11 cellular contexts compared by ENCODE assay signal in the genomic region with DNA sequence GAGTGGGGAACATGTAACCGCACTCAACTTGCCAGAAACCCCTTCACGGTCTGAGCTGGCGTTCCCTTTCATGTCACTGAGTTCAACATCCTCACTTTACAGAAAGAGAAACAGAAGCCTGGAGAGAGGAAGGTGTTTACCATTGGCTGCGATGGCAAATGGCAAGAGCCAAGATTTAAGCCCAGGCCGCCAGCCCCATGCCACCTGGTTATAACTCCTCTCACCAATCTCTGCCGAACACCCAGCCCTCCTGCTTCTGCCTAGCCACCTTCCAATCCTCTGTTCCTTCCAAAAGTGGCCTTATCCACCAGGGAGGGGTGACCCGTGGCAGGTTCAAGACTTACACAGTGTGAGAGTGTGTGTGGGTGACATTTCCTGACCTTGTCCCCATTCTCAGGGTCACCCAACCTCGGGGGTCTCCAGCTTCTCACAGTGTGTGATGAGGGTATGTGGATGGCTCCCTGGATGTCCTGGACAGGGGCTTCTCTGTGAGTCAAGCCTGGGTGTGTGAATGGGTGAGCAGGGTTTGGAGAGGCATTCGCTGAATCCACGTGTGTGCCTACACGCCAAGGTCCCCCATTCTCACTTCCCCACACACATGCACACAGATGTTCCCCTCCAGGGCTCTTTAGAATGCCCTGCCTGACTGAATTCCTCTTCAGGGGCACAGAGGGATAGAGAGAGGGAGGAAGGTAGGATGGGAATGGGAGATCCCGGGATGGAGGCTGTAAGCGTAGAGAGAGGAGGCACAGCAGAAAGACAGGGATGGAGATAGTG. TPM values are rescaled to one million over a fixed set of nuclear protein-coding genes. Genes with fewer than 3 reads are reported as not detected.
A peak's percentile ranks its signal among the peaks of the same experiment; 100 is the strongest.
DNase-seq lines count a peak whose midpoint lies in the region; ATAC-seq, FAIRE-seq and TF ChIP-seq lines count a peak whose summit lies in the region.
"Had no signal": no experiment of that assay in that cellular context is flagged by ENCODE, and none has a peak within 500 bp of the region (broad histone marks: within the 10 kb centered on the region; RNA-seq: fewer than 3 reads in every experiment).

No MANE protein-coding gene starts in this region.

- intact Hi-C loops in K562 (cut with micrococcal nuclease) = no loop called here

- H3K79me2 ChIP-seq in K562 (ENCODE audit: control insufficient read depth, insufficient read depth, low read length) = no peaks in the 10 kb centered on the region

- H3K4me3 ChIP-seq in BLaER1 treated with 17β-estradiol and CSF1 and Interleukin-3, amounts not matched to agents 10 nM and 100 nM = peak overlapping the region in 9 of 10 experiments; percentile 61 to 83 (median 71); a peak in 15 of 20 replicates
- H3K4me3 ChIP-seq in HAP-1 = peak overlapping the region; percentile 37
- no peak overlapping the region for H3K4me3 ChIP-seq in K562

- no peak for TF ChIP-seq RAD21 in K562 (CRISPR knock-in tag; conservative IDR thresholded peaks at IDR 0.05 in 1 of 2, IDR thresholded peaks at IDR 0.05 in 1 of 2)

- 42% methylated on average over 9 of the region's 13 CpGs for WGBS in K562 (ENCODE audit: insufficient coverage, low coverage, missing lambda C conversion rate)

- TF ChIP-seq EP300 in K562 (IDR thresholded peaks at IDR 0.05; ENCODE audit: low read length) = no peak

- peak overlapping the region; percentile 84 to 100 (median 99) for H3K4me2 ChIP-seq in BLaER1 treated with 17β-estradiol and CSF1 and Interleukin-3, amounts not matched to agents 10 nM and 100 nM
- peak overlapping the region; percentile 66 for H3K4me2 ChIP-seq in K562 (ENCODE audit: insufficient read depth, low read length)

- H3K27me3 ChIP-seq in BLaER1 treated with 17β-estradiol and CSF1 and Interleukin-3, amounts not matched to agents 10 nM and 100 nM = peaks cover 0 to 18% (median 9%) of the 10 kb centered on the region in 11 experiments; a peak in 15 of 22 replicates
- H3K27me3 ChIP-seq in HAP-1 (ENCODE audit: low read depth) (no peaks in the 10 kb centered on the region), K562 (ENCODE audit: control insufficient read depth in 2 of 2, insufficient read depth in 2 of 2, low read length in 2 of 2) (peaks cover 9% of the 10 kb centered on the region in 2 experiments)
- H3K27me3 ChIP-seq: thyroid gland had no signal

- FAIRE-seq in K562 (lab: Jason Lieb, UNC) (no peak), urothelium cell line (lab: Jason Lieb, UNC) (no peak)

- TF ChIP-seq POLR2A in K562 (conservative IDR thresholded peaks at IDR 0.05) = no peak

- no peaks in the 10 kb centered on the region for H3K9me3 Mint-ChIP-seq in mesothelial cell of epicardium

- POLR2A ChIA-PET in K562 (lab: Yijun Ruan, JAX) = no interaction called here

- ATAC-seq in K562 (no peak), HG02642 (IDR thresholded peaks at IDR 0.05; ENCODE audit: poor library complexity, unreplicated experiment) (no peak), HG02623 (IDR thresholded peaks at IDR 0.05; ENCODE audit: unreplicated experiment) (no peak)

- TSS peak; percentile 72 for BruUV-seq in K562 (replicated peaks; lab: Mats Ljungman, UMichigan)

- peak overlapping the region in 9 of 11 experiments; percentile 75 to 92 (median 79); a peak in 13 of 22 replicates for H3K9ac ChIP-seq in BLaER1 treated with 17β-estradiol and CSF1 and Interleukin-3, amounts not matched to agents 10 nM and 100 nM
- peak overlapping the region in 1 of 2 experiments; percentile 59; a peak in 1 of 4 replicates for H3K9ac ChIP-seq in K562 (ENCODE audit: insufficient read depth in 1 of 2, low read depth in 2 of 2, low read length in 2 of 2)

- H3K9me3 ChIP-seq in BLaER1 treated with 17β-estradiol and CSF1 and Interleukin-3, amounts not matched to agents 10 nM and 100 nM (replicated peaks in 1 of 11) = no peaks in the 10 kb centered on the region
- H3K9me3 ChIP-seq in HAP-1 = no peaks in the 10 kb centered on the region
- no peaks in the 10 kb centered on the region for H3K9me3 ChIP-seq in K562 (replicated peaks; ENCODE audit: control insufficient read depth, insufficient read depth, low read depth, low read length)
- H3K9me3 ChIP-seq: SJCRH30, thyroid gland had no signal

- H3K4me1 ChIP-seq in BLaER1 treated with 17β-estradiol and CSF1 and Interleukin-3, amounts not matched to agents 10 nM and 100 nM = peaks cover 38 to 66% (median 59%) of the 10 kb centered on the region in 10 experiments
- H3K4me1 ChIP-seq in HAP-1 (peaks cover 7% of the 10 kb centered on the region), K562 (replicated peaks in 1 of 2; ENCODE audit: control insufficient read depth in 2 of 2, insufficient read depth in 2 of 2, low read length in 2 of 2) (peaks cover 18 to 34% of the 10 kb centered on the region in 2 experiments; a peak in 4 of 5 replicates)
- H3K4me1 ChIP-seq: SJCRH30 had no signal

- peak overlapping the region in 3 of 11 experiments; percentile 72 to 81 (median 75); a peak in 4 of 22 replicates for H3K27ac ChIP-seq in BLaER1 treated with 17β-estradiol and CSF1 and Interleukin-3, amounts not matched to agents 10 nM and 100 nM
- H3K27ac ChIP-seq in K562 (ENCODE audit: extremely low read depth, low read depth, low read length) = no peak overlapping the region
- H3K27ac ChIP-seq: SJCRH30, thyroid gland had no signal

- H3K36me3 ChIP-seq in BLaER1 treated with 17β-estradiol and CSF1 and Interleukin-3, amounts not matched to agents 10 nM and 100 nM = no peaks in the 10 kb centered on the region
- H3K36me3 ChIP-seq in HAP-1 (replicated peaks) = no peaks in the 10 kb centered on the region
- no peaks in the 10 kb centered on the region for H3K36me3 ChIP-seq in K562 (ENCODE audit: control insufficient read depth, insufficient read depth, low read length)
- H3K36me3 ChIP-seq: SJCRH30, thyroid gland had no signal

- no peak overlapping the region for H2AFZ ChIP-seq in K562 (ENCODE audit: low read depth, low read length)

- no peaks in the 10 kb centered on the region for H3K9me1 ChIP-seq in K562 (ENCODE audit: control insufficient read depth, insufficient read depth, low read length)

- in situ Hi-C loops in HAP-1 (cut with MboI; ENCODE audit: low sequenced_read_pairs) = no loop called here
- in situ Hi-C loops in K562 (cut with MboI) = no loop called here

- H3K4me1 Mint-ChIP-seq in mesothelial cell of epicardium = peaks cover 35% of the 10 kb centered on the region

- peak overlapping the region; percentile 87 for H3K4me3 Mint-ChIP-seq in mesothelial cell of epicardium

- DNase-seq in HAP-1 (ENCODE audit: low spot score in 2 of 2) (no peak), K562 (ENCODE audit: extremely low read depth in 1 of 4, low spot score in 3 of 4) (no peak), mesothelial cell of epicardium (ENCODE audit: low spot score in 2 of 2, unreplicated experiment in 2 of 2) (no peak), NCI-H345 (lab: John Stamatoyannopoulos, UW) (no peak), urothelium cell line (ENCODE audit: low spot score) (no peak)
- DNase-seq: NCI-H2029, SJCRH30, thyroid gland had no signal

- CTCF ChIA-PET in K562 (lab: Yijun Ruan, JAX; ENCODE audit: low intra/inter-chr PET ratio) = no interaction called here

- H3K27me3 Mint-ChIP-seq in mesothelial cell of epicardium (ENCODE audit: low read depth) = peaks cover 33% of the 10 kb centered on the region

- TF ChIP-seq CTCF in K562 (IDR thresholded peaks at IDR 0.05 in 2 of 3, conservative IDR thresholded peaks at IDR 0.05 in 1 of 3; ENCODE audit: insufficient read depth in 2 of 3, low read depth in 1 of 3, low read length in 3 of 3) (no peak), mesothelial cell of epicardium (IDR thresholded peaks at IDR 0.05; ENCODE audit: unreplicated experiment) (no peak)

- peaks cover 0 to 5% (median 0%) of the 10 kb centered on the region in 11 experiments; a peak in 1 of 22 replicates for H4K20me1 ChIP-seq in BLaER1 treated with 17β-estradiol and CSF1 and Interleukin-3, amounts not matched to agents 10 nM and 100 nM
- no peaks in the 10 kb centered on the region for H4K20me1 ChIP-seq in K562 (replicated peaks; ENCODE audit: control insufficient read depth, insufficient read depth, low read length)

- H3K36me3 Mint-ChIP-seq in mesothelial cell of epicardium = peaks cover under 1% of the 10 kb centered on the region

- H3K27ac Mint-ChIP-seq in mesothelial cell of epicardium = peak overlapping the region; percentile 13

RNA-seq across cellular contexts. Expression of a gene that starts 1.2 kb away (rescaled TPM):
- total RNA-seq in K562 (2011; cell fraction: chromatin; rRNA removed; ENCODE audit: low replicate concordance) = 2.0 and 2.5 TPM in 2 replicates
- total RNA-seq in K562 (2011; cell fraction: nucleolus; rRNA removed) = 2.6 and 7.0 TPM in 2 replicates
- 0.99 and 4.5 TPM in 2 replicates for total RNA-seq in K562 (2011; cell fraction: nucleoplasm; rRNA removed)
- total RNA-seq in K562 (2014; rRNA removed) = 1.8 and 2.5 TPM in 2 replicates
- total RNA-seq in K562 (2014; rRNA removed; fragmentation: Illumina TruSeq; extraction: Trizol) = 0.61 and 0.87 TPM in 2 replicates
- total RNA-seq in K562 (2015; rRNA removed; fragmentation: Illumina TruSeq; extraction: Trizol) = 0.72 and 1.2 TPM in 2 replicates
- 1.9 and 2.3 TPM in 2 replicates for total RNA-seq in K562 (2021)
- polyA plus RNA-seq in K562 (2011; rRNA removed) = 1.4 and 2.1 TPM in 2 replicates
- 1.9 and 3.5 TPM in 2 replicates for polyA plus RNA-seq in K562 (2011; cell fraction: cytosol; rRNA removed)
- 1.1 and 2.4 TPM in 2 replicates for polyA plus RNA-seq in K562 (2011; cell fraction: nucleus; rRNA removed)
- polyA plus RNA-seq in K562 (2012) = 2.1 and 2.5 TPM in 2 replicates
- 1.3 and 2.2 TPM in 2 replicates for polyA plus RNA-seq in K562 (2014; fragmentation: Illumina TruSeq; extraction: Trizol)
- under 1 TPM; 0.03 to 0.13 TPM for polyA plus RNA-seq in K562 (2014; fragmentation: Nextera tagmentation; extraction: Ambion mirVana)
- 1.7 and 4.6 TPM in 2 replicates for polyA plus RNA-seq in K562 (2014; rRNA removed)
- polyA minus RNA-seq in K562 (2011; rRNA and poly(A)+ RNA removed) = 0.30 and 0.32 TPM in 2 replicates
- 0.86 and 1.5 TPM in 2 replicates for polyA minus RNA-seq in K562 (2011; cell fraction: cytosol; rRNA and poly(A)+ RNA removed)
- 0.54 and 0.89 TPM in 2 replicates for polyA minus RNA-seq in K562 (2011; cell fraction: nucleus; rRNA and poly(A)+ RNA removed)
- total RNA-seq in mesothelial cell of epicardium = 45.8 to 48.3 TPM (median 47.1 TPM) in 3 replicates

RNA-seq across cellular contexts. Expression of a gene that starts 19.0 kb away (rescaled TPM):
- total RNA-seq in K562 (2011; cell fraction: chromatin; rRNA removed; ENCODE audit: low replicate concordance) = 6.3 and 13.9 TPM in 2 replicates
- total RNA-seq in K562 (2011; cell fraction: nucleolus; rRNA removed) = 8.6 and 12.7 TPM in 2 replicates
- total RNA-seq in K562 (2011; cell fraction: nucleoplasm; rRNA removed) = 10.1 and 10.3 TPM in 2 replicates
- total RNA-seq in K562 (2014; rRNA removed) (85.7 and 86.9 TPM in 2 replicates), K562 (2014; rRNA removed; fragmentation: Illumina TruSeq; extraction: Trizol) (8.4 and 8.8 TPM in 2 replicates), K562 (2015; rRNA removed; fragmentation: Illumina TruSeq; extraction: Trizol) (27.5 and 30.4 TPM in 2 replicates), K562 (2021) (42.2 and 49.2 TPM in 2 replicates), mesothelial cell of epicardium (92.2 to 96.2 TPM (median 92.4 TPM) in 3 replicates)
- polyA plus RNA-seq in K562 (2011; rRNA removed) (14.9 and 15.9 TPM in 2 replicates), K562 (2014; fragmentation: Illumina TruSeq; extraction: Trizol) (14.9 and 19.1 TPM in 2 replicates), K562 (2014; fragmentation: Nextera tagmentation; extraction: Ambion mirVana) (under 1 TPM; 0.15 to 0.23 TPM), K562 (2014; rRNA removed) (68.7 and 75.7 TPM in 2 replicates)
- polyA plus RNA-seq in K562 (2011; cell fraction: cytosol; rRNA removed) = 17.8 and 32.7 TPM in 2 replicates
- 14.2 and 15.7 TPM in 2 replicates for polyA plus RNA-seq in K562 (2011; cell fraction: nucleus; rRNA removed)
- polyA plus RNA-seq in K562 (2012) = 41.0 and 43.7 TPM in 2 replicates
- polyA minus RNA-seq in K562 (2011; rRNA and poly(A)+ RNA removed) = 2.5 and 3.4 TPM in 2 replicates
- polyA minus RNA-seq in K562 (2011; cell fraction: cytosol; rRNA and poly(A)+ RNA removed) = 4.3 and 6.7 TPM in 2 replicates
- 4.3 and 6.9 TPM in 2 replicates for polyA minus RNA-seq in K562 (2011; cell fraction: nucleus; rRNA and poly(A)+ RNA removed)

RNA-seq across cellular contexts. Expression of a gene that starts 26.5 kb away (rescaled TPM):
- 1.0 and 1.2 TPM in 2 replicates for total RNA-seq in K562 (2011; cell fraction: chromatin; rRNA removed; ENCODE audit: low replicate concordance)
- 0.33 TPM in 1 of 2 replicates, not detected in the other for total RNA-seq in K562 (2011; cell fraction: nucleolus; rRNA removed)
- total RNA-seq in K562 (2011; cell fraction: nucleoplasm; rRNA removed) = 0.23 and 0.29 TPM in 2 replicates
- 0.08 and 0.09 TPM in 2 replicates for total RNA-seq in K562 (2014; rRNA removed)
- total RNA-seq in K562 (2014; rRNA removed; fragmentation: Illumina TruSeq; extraction: Trizol) = 0.13 and 0.25 TPM in 2 replicates
- total RNA-seq in K562 (2015; rRNA removed; fragmentation: Illumina TruSeq; extraction: Trizol) = 0.08 and 0.18 TPM in 2 replicates
- total RNA-seq in K562 (2021) = 0.11 and 0.18 TPM in 2 replicates
- polyA plus RNA-seq in K562 (2011; rRNA removed) = 0.10 and 0.18 TPM in 2 replicates
- polyA plus RNA-seq in K562 (2011; cell fraction: cytosol; rRNA removed) = 0.01 and 0.03 TPM in 2 replicates
- polyA plus RNA-seq in K562 (2011; cell fraction: nucleus; rRNA removed) = 0.29 and 0.67 TPM in 2 replicates
- 0.26 and 0.37 TPM in 2 replicates for polyA plus RNA-seq in K562 (2012)
- polyA plus RNA-seq in K562 (2014; fragmentation: Illumina TruSeq; extraction: Trizol) = 0.43 and 0.45 TPM in 2 replicates
- not detected for polyA plus RNA-seq in K562 (2014; fragmentation: Nextera tagmentation; extraction: Ambion mirVana)
- polyA plus RNA-seq in K562 (2014; rRNA removed) = 0.25 and 0.36 TPM in 2 replicates
- polyA minus RNA-seq in K562 (2011; rRNA and poly(A)+ RNA removed) = 0.12 TPM in 1 of 2 replicates, not detected in the other
- not detected in 2 replicates for polyA minus RNA-seq in K562 (2011; cell fraction: cytosol; rRNA and poly(A)+ RNA removed)
- 0.22 TPM in 1 of 2 replicates, not detected in the other for polyA minus RNA-seq in K562 (2011; cell fraction: nucleus; rRNA and poly(A)+ RNA removed)
- 0.36 to 0.63 TPM (median 0.58 TPM) in 3 replicates for total RNA-seq in mesothelial cell of epicardium

RNA-seq across cellular contexts. Expression of a gene that starts 31.6 kb away (rescaled TPM):
- total RNA-seq in K562 (2011; cell fraction: chromatin; rRNA removed; ENCODE audit: low replicate concordance) = 40.8 and 45.7 TPM in 2 replicates
- 32.8 and 41.9 TPM in 2 replicates for total RNA-seq in K562 (2011; cell fraction: nucleolus; rRNA removed)
- 31.3 and 41.4 TPM in 2 replicates for total RNA-seq in K562 (2011; cell fraction: nucleoplasm; rRNA removed)
- 13.1 and 15.6 TPM in 2 replicates for total RNA-seq in K562 (2014; rRNA removed)
- total RNA-seq in K562 (2014; rRNA removed; fragmentation: Illumina TruSeq; extraction: Trizol) = 6.9 and 8.1 TPM in 2 replicates
- 10.8 and 12.4 TPM in 2 replicates for total RNA-seq in K562 (2015; rRNA removed; fragmentation: Illumina TruSeq; extraction: Trizol)
- 10.8 and 12.9 TPM in 2 replicates for total RNA-seq in K562 (2021)
- polyA plus RNA-seq in K562 (2011; rRNA removed) = 8.4 and 17.5 TPM in 2 replicates
- 15.3 and 17.9 TPM in 2 replicates for polyA plus RNA-seq in K562 (2011; cell fraction: cytosol; rRNA removed)
- 30.9 and 37.0 TPM in 2 replicates for polyA plus RNA-seq in K562 (2011; cell fraction: nucleus; rRNA removed)
- polyA plus RNA-seq in K562 (2012) = 14.7 and 23.9 TPM in 2 replicates
- polyA plus RNA-seq in K562 (2014; fragmentation: Illumina TruSeq; extraction: Trizol) = 13.6 and 14.4 TPM in 2 replicates
- polyA plus RNA-seq in K562 (2014; fragmentation: Nextera tagmentation; extraction: Ambion mirVana) = 10 to 100 TPM in 1 of 2 experiments, 1 to 10 TPM in 1; 7.0 to 10.9 TPM
- 14.3 and 16.2 TPM in 2 replicates for polyA plus RNA-seq in K562 (2014; rRNA removed)
- polyA minus RNA-seq in K562 (2011; rRNA and poly(A)+ RNA removed) = 10.0 and 14.3 TPM in 2 replicates
- polyA minus RNA-seq in K562 (2011; cell fraction: cytosol; rRNA and poly(A)+ RNA removed) = 6.2 and 8.2 TPM in 2 replicates
- 6.2 and 11.0 TPM in 2 replicates for polyA minus RNA-seq in K562 (2011; cell fraction: nucleus; rRNA and poly(A)+ RNA removed)
- 18.5 to 22.7 TPM (median 22.2 TPM) in 3 replicates for total RNA-seq in mesothelial cell of epicardium

RNA-seq across cellular contexts. Expression of a gene that starts 42.0 kb away (rescaled TPM):
- total RNA-seq in K562 (2011; cell fraction: chromatin; rRNA removed; ENCODE audit: low replicate concordance) = 16.8 and 39.5 TPM in 2 replicates
- total RNA-seq in K562 (2011; cell fraction: nucleolus; rRNA removed) = 33.8 and 38.9 TPM in 2 replicates
- total RNA-seq in K562 (2011; cell fraction: nucleoplasm; rRNA removed) = 35.0 and 41.2 TPM in 2 replicates
- 7.1 and 16.2 TPM in 2 replicates for total RNA-seq in K562 (2014; rRNA removed)
- 5.6 and 6.8 TPM in 2 replicates for total RNA-seq in K562 (2014; rRNA removed; fragmentation: Illumina TruSeq; extraction: Trizol)
- total RNA-seq in K562 (2015; rRNA removed; fragmentation: Illumina TruSeq; extraction: Trizol) = 8.8 and 9.9 TPM in 2 replicates
- 14.2 and 18.2 TPM in 2 replicates for total RNA-seq in K562 (2021)
- polyA plus RNA-seq in K562 (2011; rRNA removed) = 7.3 and 9.7 TPM in 2 replicates
- polyA plus RNA-seq in K562 (2011; cell fraction: cytosol; rRNA removed) = 14.2 and 34.8 TPM in 2 replicates
- 10.6 and 13.3 TPM in 2 replicates for polyA plus RNA-seq in K562 (2011; cell fraction: nucleus; rRNA removed)
- polyA plus RNA-seq in K562 (2012) = 12.8 and 12.9 TPM in 2 replicates
- 12.5 and 12.7 TPM in 2 replicates for polyA plus RNA-seq in K562 (2014; fragmentation: Illumina TruSeq; extraction: Trizol)
- polyA plus RNA-seq in K562 (2014; fragmentation: Nextera tagmentation; extraction: Ambion mirVana) = 10 to 100 TPM; 12.2 to 18.2 TPM
- polyA plus RNA-seq in K562 (2014; rRNA removed) = 12.8 and 17.4 TPM in 2 replicates
- 6.4 and 8.1 TPM in 2 replicates for polyA minus RNA-seq in K562 (2011; rRNA and poly(A)+ RNA removed)
- 5.5 and 6.7 TPM in 2 replicates for polyA minus RNA-seq in K562 (2011; cell fraction: cytosol; rRNA and poly(A)+ RNA removed)
- 12.8 and 16.1 TPM in 2 replicates for polyA minus RNA-seq in K562 (2011; cell fraction: nucleus; rRNA and poly(A)+ RNA removed)
- 11.4 to 12.6 TPM (median 12.6 TPM) in 3 replicates for total RNA-seq in mesothelial cell of epicardium
